8 cellular contexts compared by ENCODE assay signal in the genomic region with DNA sequence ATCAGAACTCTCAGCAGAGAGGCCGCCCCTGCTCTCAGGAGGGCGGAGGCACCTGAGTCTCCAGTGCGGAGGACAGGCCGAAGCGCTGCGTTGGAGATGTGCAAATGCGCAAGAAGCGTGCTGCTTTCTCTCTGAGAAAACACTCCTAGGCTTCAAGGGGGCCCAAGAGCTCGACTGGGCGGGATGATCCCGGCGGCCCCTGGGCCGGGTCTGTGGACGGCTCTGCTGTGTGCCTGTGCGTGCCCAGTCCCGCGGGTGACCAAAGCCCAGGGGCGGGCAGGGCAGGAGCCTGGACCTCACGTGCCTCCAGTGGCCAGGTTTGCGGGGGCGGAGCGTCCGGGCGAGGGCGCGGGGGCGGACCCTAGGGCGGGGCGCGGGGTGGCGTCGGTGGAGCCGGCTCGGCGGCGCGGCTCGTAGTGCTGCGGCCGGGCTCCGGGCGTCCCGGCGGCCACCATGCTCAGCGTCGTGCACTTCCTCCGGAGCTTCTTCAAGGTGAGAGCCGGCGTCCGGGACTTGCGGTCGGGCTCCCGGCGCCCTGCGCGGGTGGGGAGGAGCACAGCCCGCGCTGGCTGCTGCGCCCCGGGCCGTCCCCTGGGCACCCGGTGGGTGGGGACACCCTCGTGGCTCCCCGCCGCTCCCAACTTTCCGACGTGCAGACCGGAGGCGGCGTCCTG. TPM values are rescaled to one million over a fixed set of nuclear protein-coding genes. Genes with fewer than 3 reads are reported as not detected.
DNase-seq lines count a peak whose midpoint lies in the region; ATAC-seq and TF ChIP-seq lines count a peak whose summit lies in the region.

TSS of gene ARHGEF4 (plus strand) at position 414 of the 674 bp plus-strand sequence. CDS start at position 454, 40 bp downstream.

- no peaks in the 10 kb centered on the region for H4K20me1 ChIP-seq in H9 (ENCODE audit: control insufficient read depth, insufficient read depth, insufficient read length)

- no peaks in the 10 kb centered on the region for H3K79me1 ChIP-seq in H9 (ENCODE audit: insufficient read depth, low read depth, low read length, poor library complexity, severe bottlenecking)

- no peak within 1 kb of the TSS for H4K8ac ChIP-seq in H9 (replicated peaks; ENCODE audit: insufficient read length, low read depth, low read length)

- H3K9me3 Mint-ChIP-seq in H9: no peaks in the 10 kb centered on the region; a peak in 2 of 5 replicates
- H3K9me3 Mint-ChIP-seq in osteocyte (ENCODE audit: unreplicated experiment): no peaks in the 10 kb centered on the region

- H3K27me3 ChIP-seq in H9 (ENCODE audit: insufficient read depth, low read length): peaks cover 4% of the 10 kb centered on the region; the same call in 1 of the 2 replicates
- H3K27me3 ChIP-seq in foreskin keratinocyte: no peaks in the 10 kb centered on the region

- H2AFZ ChIP-seq in H9 (ENCODE audit: low read length): no peak within 1 kb of the TSS

- no peak within 1 kb of the TSS for H3K9ac ChIP-seq in H9 (ENCODE audit: extremely low read depth, insufficient read length, low read length)

- no CpG with 5 or more reads among the region's 70 CpGs for whole genome bisulfite sequencing in H9 (ENCODE audit: extremely low coverage, insufficient read length, low lambda C conversion rate)

- H3T11ph ChIP-seq in H9 (ENCODE audit: low read length): no peak within 1 kb of the TSS

- H3K14ac ChIP-seq in H9 (ENCODE audit: insufficient read depth, low read length): peak within 1 kb of the TSS; percentile 60; the same call in 1 of the 2 replicates

- no peaks in the 10 kb centered on the region for H3K79me2 ChIP-seq in H9 (ENCODE audit: insufficient read depth, low read length)

- peak within 1 kb of the TSS; percentile 43 for H3K4me2 ChIP-seq in H9 (ENCODE audit: insufficient read depth, insufficient read length, low read length)

- H3K27me3 Mint-ChIP-seq in H9 (ENCODE audit: low read depth) (peaks cover 60% of the 10 kb centered on the region), osteocyte (ENCODE audit: unreplicated experiment) (peaks cover 34% of the 10 kb centered on the region)

- H4K5ac ChIP-seq in H9 (ENCODE audit: insufficient read length, low read depth, low read length): no peak within 1 kb of the TSS

- H3K18ac ChIP-seq in H9 (ENCODE audit: insufficient read length, low read depth, low read length): no peak within 1 kb of the TSS

- no peak within 1 kb of the TSS for H3K4ac ChIP-seq in H9 (ENCODE audit: low read depth, low read length)

- no peak within 1 kb of the TSS for H2BK120ac ChIP-seq in H9 (ENCODE audit: low read depth, low read length, poor library complexity, severe bottlenecking)

- H2AK5ac ChIP-seq in H9 (ENCODE audit: insufficient read length, low read length): no peak within 1 kb of the TSS

- H3K4me3 Mint-ChIP-seq in H9 (peak within 1 kb of the TSS; percentile 56 to 74), osteocyte (ENCODE audit: unreplicated experiment) (peak within 1 kb of the TSS; percentile 55)

- H3K27ac ChIP-seq in H9 (ENCODE audit: insufficient read length, low read depth, low read length) (no peak within 1 kb of the TSS), foreskin keratinocyte (peak within 1 kb of the TSS; percentile 84)

- ATAC-seq in foreskin keratinocyte (peak; percentile 75), HG02840 (IDR thresholded peaks at IDR 0.05; ENCODE audit: low FRiP score, unreplicated experiment) (no peak), HG02973 (IDR thresholded peaks at IDR 0.05; ENCODE audit: unreplicated experiment) (no peak)

- H3K4me1 Mint-ChIP-seq in H9 (peaks cover 2 to 16% of the 10 kb centered on the region in 2 experiments; a peak in 2 of 4 replicates), osteocyte (ENCODE audit: unreplicated experiment) (no peaks in the 10 kb centered on the region)

- peak; percentile 45 for DNase-seq in DMS153 (lab: John Stamatoyannopoulos, UW)
- peak; percentile 89 for DNase-seq in H9
- peak; percentile 8 for DNase-seq in T1000 (lab: John Stamatoyannopoulos, UW)
- peak in 1 of 2 donors; percentile 52 for DNase-seq in foreskin keratinocyte
- no peak for DNase-seq in osteocyte (ENCODE audit: extremely low spot score, unreplicated experiment)
- DNase-seq in NCI-H1436 (lab: John Stamatoyannopoulos, UW): no peak

- no peak within 1 kb of the TSS for H3K56ac ChIP-seq in H9 (ENCODE audit: insufficient read length, low read depth, low read length)

- H3K27ac Mint-ChIP-seq in H9 (no peak within 1 kb of the TSS), osteocyte (ENCODE audit: unreplicated experiment) (no peak within 1 kb of the TSS)

- H3K23ac ChIP-seq in H9 (ENCODE audit: insufficient read length, low read depth, low read length): no peak within 1 kb of the TSS

- no peak within 1 kb of the TSS for H4K91ac ChIP-seq in H9 (ENCODE audit: insufficient read length, low read depth, low read length)

- H3K23me2 ChIP-seq in H9 (ENCODE audit: insufficient read length, low read depth, low read length, poor library complexity, severe bottlenecking): peaks cover 11% of the 10 kb centered on the region

- H2BK20ac ChIP-seq in H9 (ENCODE audit: low read depth, low read length, poor library complexity, severe bottlenecking): no peak within 1 kb of the TSS

- no peak for TF ChIP-seq CTCF in H9 (conservative IDR thresholded peaks at IDR 0.05)
- no peak for TF ChIP-seq CTCF in foreskin keratinocyte (conservative IDR thresholded peaks at IDR 0.05)
- TF ChIP-seq CTCF in osteocyte (IDR thresholded peaks at IDR 0.05): no peak

- no peak within 1 kb of the TSS for H2BK15ac ChIP-seq in H9 (ENCODE audit: low read depth, low read length)

- H3K4me1 ChIP-seq in H9 (ENCODE audit: insufficient read depth, low read length): no peaks in the 10 kb centered on the region
- H3K4me1 ChIP-seq in foreskin keratinocyte: peaks cover 4% of the 10 kb centered on the region

- H2BK12ac ChIP-seq in H9 (ENCODE audit: insufficient read length, low read depth, low read length): no peak within 1 kb of the TSS

- H2BK5ac ChIP-seq in H9 (ENCODE audit: insufficient read length, low read length): no peak within 1 kb of the TSS

- H3K9me3 ChIP-seq in H9 (ENCODE audit: control insufficient read depth, low read depth, low read length): no peaks in the 10 kb centered on the region

- H3K36me3 Mint-ChIP-seq in H9 (ENCODE audit: insufficient read depth in 1 of 3, low read depth in 3 of 3) (no peaks in the 10 kb centered on the region), osteocyte (ENCODE audit: unreplicated experiment) (no peaks in the 10 kb centered on the region)

RNA-seq across cellular contexts. Expression of gene ARHGEF4, which starts in this region (rescaled TPM):
- total RNA-seq in H9 (2021): 12.5 and 12.6 TPM in 2 replicates
- total RNA-seq in foreskin keratinocyte: 22.5 and 22.9 TPM in 2 replicates
- 13.8 and 14.1 TPM in 2 replicates for polyA plus RNA-seq in foreskin keratinocyte
- total RNA-seq in osteocyte: 2.6 and 3.2 TPM in 2 replicates

Comparison
In these comparisons a context has a peak if more than half of its experiments do, and no peak if none do; other contexts are left out.
1. DNase-seq: peak in DMS153 (single experiment), H9 (single experiment) and T1000 (single experiment); none in osteocyte (single experiment) and NCI-H1436 (single experiment).